In genomic region chrX:13985697-13986435, GRCh38 we compare ENCODE assay signal across 24 cellular contexts. TPM values are rescaled to one million over a fixed set of nuclear protein-coding genes. Genes with fewer than 3 reads are reported as not detected.
DNase-seq lines count a peak whose midpoint lies in the region; ATAC-seq and TF ChIP-seq lines count a peak whose summit lies in the region.
"Had no signal": no experiment of that assay in that cellular context is flagged by ENCODE, and none has a peak within 500 bp of the region (broad histone marks: within the 10 kb centered on the region; RNA-seq: fewer than 3 reads in every experiment).

No MANE protein-coding gene starts in this region.

- CTCF ChIA-PET in activated CD4-positive, alpha-beta T cell treated with anti-CD3 and anti-CD28 coated beads for 36 hours (lab: Charles Lee), result no interaction called here
- CTCF ChIA-PET in T-cell (lab: Charles Lee) (no interaction called here), SK-N-SH (lab: Yijun Ruan, JAX) (no interaction called here)

- H3K4me3 Mint-ChIP-seq in activated CD4-positive, alpha-beta T cell treated with anti-CD3 and anti-CD28 coated beads for 36 hours, result no peak overlapping the region
- H3K4me3 Mint-ChIP-seq in T-cell, result no peak overlapping the region
- H3K4me3 Mint-ChIP-seq: activated naive CD8-positive, alpha-beta T cell; activated T-cell treated with anti-CD3 and anti-CD28 coated beads, Interleukin-2, amount 50 U/mL, for 24 hours; dendritic cell treated with granulocyte-macrophage colony-stimulating factor and Interleukin-4, amounts not matched to agents 40 ng/mL and 50 ng/mL, for 4 days; neural progenitor cell had no signal

- H3K27ac ChIP-seq in transverse colon (no peak overlapping the region), SK-N-SH (ENCODE audit: low read depth in 2 of 2, low read length in 1 of 2) (no peak overlapping the region)
- H3K27ac ChIP-seq: gastroesophageal sphincter, neural progenitor cell, spleen, thyroid gland had no signal

- H3K36me3 ChIP-seq in transverse colon (no peaks in the 10 kb centered on the region), SK-N-SH (replicated peaks in 1 of 2; ENCODE audit: control insufficient read depth in 1 of 2, insufficient read depth in 2 of 2, low read length in 1 of 2) (no peaks in the 10 kb centered on the region)
- H3K36me3 ChIP-seq: gastroesophageal sphincter, neural progenitor cell, spleen, thyroid gland had no signal

- H3K4me3 ChIP-seq in transverse colon (no peak overlapping the region), SK-N-SH (ENCODE audit: low read depth in 2 of 2, low read length in 1 of 2) (no peak overlapping the region)
- H3K4me3 ChIP-seq: gastroesophageal sphincter, K562, neural progenitor cell, spleen, thyroid gland had no signal

- no peak for TF ChIP-seq RAD21 in SK-N-SH (IDR thresholded peaks at IDR 0.05; ENCODE audit: low read length)

- TF ChIP-seq CTCF in transverse colon (IDR thresholded peaks at IDR 0.05) (no peak), SK-N-SH (IDR thresholded peaks at IDR 0.05) (no peak)

- H3K4me1 Mint-ChIP-seq in activated CD4-positive, alpha-beta T cell treated with anti-CD3 and anti-CD28 coated beads for 36 hours, result peaks cover 5% of the 10 kb centered on the region
- peaks cover 0 to 3% (median 0%) of the 10 kb centered on the region in 3 donors for H3K4me1 Mint-ChIP-seq in T-cell
- H3K4me1 Mint-ChIP-seq: neural progenitor cell had no signal

- in situ Hi-C loops in transverse colon (cut with MboI; ENCODE audit: low pct_ligation_motif_present in 1 of 4, low pct_unique_long_range_greater_than_20kb in 1 of 4, low sequenced_read_pairs in 3 of 4), result no loop called here

- no peaks in the 10 kb centered on the region for H3F3A ChIP-seq in SK-N-SH (replicated peaks; ENCODE audit: insufficient read depth)

- H3K36me3 Mint-ChIP-seq in activated CD4-positive, alpha-beta T cell treated with anti-CD3 and anti-CD28 coated beads for 36 hours (ENCODE audit: low read depth), result peaks cover 9% of the 10 kb centered on the region
- peaks cover 18% of the 10 kb centered on the region for H3K36me3 Mint-ChIP-seq in T-cell
- H3K36me3 Mint-ChIP-seq: neural progenitor cell had no signal

- H2AFZ ChIP-seq in SK-N-SH (ENCODE audit: low read depth), result no peak overlapping the region
- H2AFZ ChIP-seq: neural progenitor cell had no signal

- TF ChIP-seq EP300 in transverse colon (IDR thresholded peaks at IDR 0.05; ENCODE audit: low read depth), result no peak
- no peak for TF ChIP-seq EP300 in SK-N-SH (IDR thresholded peaks at IDR 0.05; ENCODE audit: borderline replicate concordance in 1 of 2, low read depth in 1 of 2, low read length in 1 of 2)

- H3K27me3 ChIP-seq in transverse colon (no peaks in the 10 kb centered on the region), SK-N-SH (ENCODE audit: insufficient read depth) (no peaks in the 10 kb centered on the region)
- H3K27me3 ChIP-seq: gastroesophageal sphincter, neural progenitor cell, spleen, thyroid gland had no signal

- no peak overlapping the region for H3K27ac Mint-ChIP-seq in activated CD4-positive, alpha-beta T cell treated with anti-CD3 and anti-CD28 coated beads for 36 hours
- H3K27ac Mint-ChIP-seq in T-cell, result no peak overlapping the region
- H3K27ac Mint-ChIP-seq: activated naive CD8-positive, alpha-beta T cell; activated T-cell treated with anti-CD3 and anti-CD28 coated beads, Interleukin-2, amount 50 U/mL, for 24 hours; dendritic cell treated with granulocyte-macrophage colony-stimulating factor and Interleukin-4, amounts not matched to agents 40 ng/mL and 50 ng/mL, for 4 days; neural progenitor cell had no signal

- no peaks in the 10 kb centered on the region for H3K79me2 ChIP-seq in SK-N-SH (ENCODE audit: insufficient read depth)

- no peak for TF ChIP-seq POLR2A in transverse colon (IDR thresholded peaks at IDR 0.05)

- DNase-seq in activated CD4-positive, alpha-beta T cell treated with anti-CD3 and anti-CD28 coated beads for 36 hours, result no peak
- DNase-seq in activated CD4-positive, alpha-beta T cell treated with anti-CD3 and anti-CD28 coated beads for 48 hours, result no peak
- no peak for DNase-seq in T-cell
- no peak for DNase-seq in transverse colon
- no peak for DNase-seq in SK-N-SH
- DNase-seq: 8988T; activated CD4-positive, alpha-beta T cell treated with anti-CD3 and anti-CD28 coated beads, Interleukin-2, amount 50 U/mL, for 48 hours; activated T-cell treated with anti-CD3 and anti-CD28 coated beads, Interleukin-2, amount 50 U/mL, for 24 hours; erythroblast; HCEC 1CT; NCI-H1048; NCI-H2107; NCI-H69; spleen; thyroid gland had no signal

- WGBS in transverse colon (ENCODE audit: low coverage in 1 of 2), 2 donors, result 58 to 60% methylated on average over 1 of the region's 1 CpG
- WGBS in SK-N-SH (ENCODE audit: low lambda C conversion rate), result 19% methylated on average over 1 of the region's 1 CpG

- intact Hi-C loops in activated CD4-positive, alpha-beta T cell treated with anti-CD3 and anti-CD28 coated beads for 36 hours (cut with DNase I, micrococcal nuclease), result no loop called here
- intact Hi-C loops in transverse colon (cut with DNase I; ENCODE audit: low total_unique reads), result no loop called here

- POLR2A ChIA-PET in activated CD4-positive, alpha-beta T cell treated with anti-CD3 and anti-CD28 coated beads for 36 hours (lab: Charles Lee), result no interaction called here
- POLR2A ChIA-PET in T-cell (lab: Charles Lee), result no interaction called here
- POLR2A ChIA-PET in SK-N-SH (lab: Yijun Ruan, JAX), result no interaction called here

- ATAC-seq in activated CD4-positive, alpha-beta T cell treated with anti-CD3 and anti-CD28 coated beads for 36 hours, result peak; percentile 61
- ATAC-seq in GM21576 (IDR thresholded peaks at IDR 0.05; ENCODE audit: unreplicated experiment) (peak; percentile 58), HG03342 (IDR thresholded peaks at IDR 0.05; ENCODE audit: unreplicated experiment) (peak; percentile 76), T-cell (replicated peaks in 1 of 4) (no peak), GM19328 (IDR thresholded peaks at IDR 0.05; ENCODE audit: unreplicated experiment) (no peak)
- ATAC-seq: gastroesophageal sphincter, K562, left lobe of liver had no signal

- H3K9me3 Mint-ChIP-seq in activated CD4-positive, alpha-beta T cell treated with anti-CD3 and anti-CD28 coated beads for 36 hours (ENCODE audit: low read depth), result peaks cover 2% of the 10 kb centered on the region
- H3K9me3 Mint-ChIP-seq in T-cell, result peaks cover 0 to 4% (median 4%) of the 10 kb centered on the region in 3 donors
- H3K9me3 Mint-ChIP-seq: neural progenitor cell had no signal

- no peak overlapping the region for H3K9ac ChIP-seq in SK-N-SH
- H3K9ac ChIP-seq: neural progenitor cell had no signal

- H3K4me2 ChIP-seq in SK-N-SH, result no peak overlapping the region
- H3K4me2 ChIP-seq: neural progenitor cell had no signal

- no peaks in the 10 kb centered on the region for H3K27me3 Mint-ChIP-seq in activated CD4-positive, alpha-beta T cell treated with anti-CD3 and anti-CD28 coated beads for 36 hours
- H3K27me3 Mint-ChIP-seq in T-cell, result peaks cover 0 to 21% of the 10 kb centered on the region in 2 donors
- H3K27me3 Mint-ChIP-seq: activated naive CD8-positive, alpha-beta T cell; dendritic cell treated with granulocyte-macrophage colony-stimulating factor and Interleukin-4, amounts not matched to agents 40 ng/mL and 50 ng/mL, for 4 days had no signal

- no peaks in the 10 kb centered on the region for H4K20me1 ChIP-seq in SK-N-SH (ENCODE audit: insufficient read depth)

- no peaks in the 10 kb centered on the region for H3K9me2 ChIP-seq in SK-N-SH

- H3K9me3 ChIP-seq in transverse colon, result no peaks in the 10 kb centered on the region
- no peaks in the 10 kb centered on the region for H3K9me3 ChIP-seq in SK-N-SH
- H3K9me3 ChIP-seq: gastroesophageal sphincter, thyroid gland had no signal

- no peaks in the 10 kb centered on the region for H3K4me1 ChIP-seq in transverse colon
- no peaks in the 10 kb centered on the region for H3K4me1 ChIP-seq in SK-N-SH (ENCODE audit: control insufficient read depth in 1 of 2, insufficient read depth in 2 of 2, low read depth in 1 of 2, low read length in 1 of 2)
- H3K4me1 ChIP-seq: gastroesophageal sphincter, spleen, thyroid gland had no signal

TF ChIP-seq in SK-N-SH, 30 proteins besides CTCF, POLR2A, EP300 and RAD21 (continues in another document):
- no peak for TF ChIP-seq USF1 (IDR thresholded peaks at IDR 0.05; ENCODE audit: borderline replicate concordance, low read depth)
- TF ChIP-seq IRF3 (IDR thresholded peaks at IDR 0.05; ENCODE audit: low read depth, low read length), result no peak
- TF ChIP-seq MAX (IDR thresholded peaks at IDR 0.05; ENCODE audit: low read depth), result no peak
- no peak for TF ChIP-seq RCOR1 (IDR thresholded peaks at IDR 0.05; ENCODE audit: low read length)
- no peak for TF ChIP-seq TCF12 (IDR thresholded peaks at IDR 0.05)
- no peak for TF ChIP-seq YY1 (IDR thresholded peaks at IDR 0.05; ENCODE audit: low read depth)
- no peak for TF ChIP-seq RFX5 (IDR thresholded peaks at IDR 0.05; ENCODE audit: low read length)
- TF ChIP-seq MEF2A (IDR thresholded peaks at IDR 0.05; ENCODE audit: borderline replicate concordance, low read depth), result no peak
- TF ChIP-seq ELF1 (IDR thresholded peaks at IDR 0.05), result no peak
- no peak for TF ChIP-seq FOSL2 (IDR thresholded peaks at IDR 0.05; ENCODE audit: borderline replicate concordance, low read depth)

RNA-seq across cellular contexts. Expression of gene GEMIN8, which starts 43.8 kb away (rescaled TPM):
- total RNA-seq in activated CD4-positive, alpha-beta T cell treated with anti-CD3 and anti-CD28 coated beads for 36 hours, result 10 to 100 TPM; 14.9 to 15.6 TPM
- total RNA-seq in T-cell, result 10 to 100 TPM; 11.3 to 16.4 (median 15.0) TPM
- total RNA-seq in transverse colon, result 10 to 100 TPM in 3 of 4 donors, 1 to 10 TPM in 1; 8.6 to 22.1 (median 12.6) TPM
- 69.8 and 78.0 TPM in 2 replicates for polyA plus RNA-seq in SK-N-SH (2012; rRNA removed)
- polyA plus RNA-seq in SK-N-SH (2012; cell fraction: cytosol; rRNA removed), result 45.4 and 54.9 TPM in 2 replicates
- polyA plus RNA-seq in SK-N-SH (2012; cell fraction: nucleus; rRNA removed), result 143 and 160 TPM in 2 replicates

Comparison
In these comparisons a context has a peak if more than half of its experiments do, and no peak if none do; other contexts are left out.
1. ATAC-seq: peak in activated CD4-positive, alpha-beta T cell treated with anti-CD3 and anti-CD28 coated beads for 36 hours (single experiment), GM21576 (single experiment) and HG03342 (single experiment); none in T-cell (0 of 4) and GM19328 (single experiment).